ENCODE assay signal across 18 cellular contexts in genomic region chr5:56513141-56513540, GRCh38.
"Had no signal": no experiment of that assay in that cellular context is flagged by ENCODE, and none has a peak within 500 bp of the region (broad histone marks: within the 10 kb centered on the region; RNA-seq: fewer than 3 reads in every experiment).

No MANE protein-coding gene starts in this region.

- ATAC-seq: esophagus mucosa; naive thymus-derived CD4-positive, alpha-beta T cell; stimulated activated memory B cell treated with anti-CD40 and anti-IgM and Interleukin-4, amounts not matched to agents 10 μg/mL and 1 μg/mL and 100 μg/mL, for 72 hours had no signal

- H3K27ac ChIP-seq: neutrophil, psoas muscle, testis, transverse colon had no signal

- DNase-seq: effector CD4-positive, alpha-beta T cell; gastrocnemius medialis; heart right ventricle; islet precursor cell; left ventricle myocardium superior; naive thymus-derived CD4-positive, alpha-beta T cell; psoas muscle; spleen; stimulated activated CD4-positive, alpha-beta T cell treated with anti-CD3 and anti-CD28 coated beads, Interleukin-1b, Interleukin-23, amount 100 ng/mL, for 48 hours; stimulated activated CD4-positive, alpha-beta T cell treated with anti-CD3 and anti-CD28 coated beads, Interleukin-4, amount 100 ng/mL, for 24 hours; transverse colon had no signal

- H3K9me3 ChIP-seq: gastrocnemius medialis, heart right ventricle, neutrophil, psoas muscle, spleen, testis, transverse colon had no signal

- H3K27me3 Mint-ChIP-seq: stimulated activated memory B cell treated with anti-CD40 and anti-IgM and Interleukin-4, amounts not matched to agents 10 μg/mL and 1 μg/mL and 100 μg/mL, for 72 hours; stimulated activated naive CD8-positive, alpha-beta T cell treated with anti-CD3 and anti-CD28 coated beads, Interleukin-15, Interleukin-2, amounts not matched to agents 100 ng/mL and 50 ng/mL, for 24 hours had no signal

- H3K36me3 Mint-ChIP-seq: naive thymus-derived CD4-positive, alpha-beta T cell; stimulated activated memory B cell treated with anti-CD40 and anti-IgM and Interleukin-4, amounts not matched to agents 10 μg/mL and 1 μg/mL and 100 μg/mL, for 72 hours had no signal

- H3K4me1 ChIP-seq: psoas muscle had no signal

- H3K4me3 ChIP-seq: coronary artery, gastrocnemius medialis, heart right ventricle, lung, psoas muscle, spleen, testis, transverse colon had no signal

- H3K9me3 Mint-ChIP-seq: stimulated activated memory B cell treated with anti-CD40 and anti-IgM and Interleukin-4, amounts not matched to agents 10 μg/mL and 1 μg/mL and 100 μg/mL, for 72 hours; stimulated activated naive CD8-positive, alpha-beta T cell treated with anti-CD3 and anti-CD28 coated beads, Interleukin-15, Interleukin-2, amounts not matched to agents 100 ng/mL and 50 ng/mL, for 24 hours had no signal

- H3K27ac Mint-ChIP-seq: stimulated activated naive CD8-positive, alpha-beta T cell treated with anti-CD3 and anti-CD28 coated beads, Interleukin-15, Interleukin-2, amounts not matched to agents 100 ng/mL and 50 ng/mL, for 24 hours had no signal

- H3K36me3 ChIP-seq: gastrocnemius medialis, heart right ventricle, neutrophil, spleen, transverse colon had no signal

- H3K4me3 Mint-ChIP-seq: stimulated activated memory B cell treated with anti-CD40 and anti-IgM and Interleukin-4, amounts not matched to agents 10 μg/mL and 1 μg/mL and 100 μg/mL, for 72 hours; stimulated activated naive CD8-positive, alpha-beta T cell treated with anti-CD3 and anti-CD28 coated beads, Interleukin-15, Interleukin-2, amounts not matched to agents 100 ng/mL and 50 ng/mL, for 24 hours had no signal

- H3K27me3 ChIP-seq: gastrocnemius medialis, heart right ventricle, neutrophil, spleen, testis, transverse colon had no signal
